Comparison of ENCODE assay signal across 22 cellular contexts in the genomic region with DNA sequence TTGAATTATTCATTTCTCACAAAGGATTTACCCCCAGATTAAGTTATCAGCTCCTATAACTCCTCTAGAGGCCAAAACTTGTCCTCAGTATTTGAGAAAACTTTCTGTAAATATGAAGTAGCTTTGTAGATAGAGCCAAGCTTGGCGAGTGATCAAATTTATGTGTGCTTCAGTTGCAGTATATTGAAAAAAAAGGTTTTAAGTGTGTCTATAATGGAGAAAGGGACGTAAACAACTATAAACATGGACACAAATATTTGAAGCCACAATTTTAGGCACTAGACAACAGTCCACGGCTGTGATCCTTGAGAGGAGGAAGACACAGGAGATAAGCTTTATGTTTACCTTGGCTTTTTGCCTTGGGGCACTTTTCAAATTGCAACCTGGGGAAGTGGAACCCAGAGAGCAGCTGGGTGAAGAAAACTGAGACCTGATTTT.
A peak's percentile ranks its signal among the peaks of the same experiment; 100 is the strongest.
DNase-seq lines count a peak whose midpoint lies in the region; ATAC-seq, FAIRE-seq and TF ChIP-seq lines count a peak whose summit lies in the region.
"Had no signal": no experiment of that assay in that cellular context is flagged by ENCODE, and none has a peak within 500 bp of the region (broad histone marks: within the 10 kb centered on the region; RNA-seq: fewer than 3 reads in every experiment).

No MANE protein-coding gene starts in this region.

- H3K27ac Mint-ChIP-seq in CD8-positive, alpha-beta T cell: no peak overlapping the region
- H3K27ac Mint-ChIP-seq: activated naive CD8-positive, alpha-beta T cell; stimulated activated naive CD8-positive, alpha-beta T cell treated with anti-CD3 and anti-CD28 coated beads, Interleukin-15, amount 100 ng/mL, for 72 hours had no signal

- intact Hi-C loops in prostate gland (cut with DNase I): no loop called here
- intact Hi-C loops in CD8-positive, alpha-beta T cell (cut with DNase I, micrococcal nuclease): no loop called here

- H3K36me3 Mint-ChIP-seq in CD8-positive, alpha-beta T cell: no peaks in the 10 kb centered on the region
- H3K36me3 Mint-ChIP-seq: activated naive CD8-positive, alpha-beta T cell had no signal

- no peaks in the 10 kb centered on the region for H3K27me3 Mint-ChIP-seq in CD8-positive, alpha-beta T cell (ENCODE audit: low read depth)
- H3K27me3 Mint-ChIP-seq: activated naive CD8-positive, alpha-beta T cell had no signal

- 15% methylated on average over 3 of the region's 3 CpGs for WGBS in A549 (ENCODE audit: missing lambda C conversion rate)
- WGBS in prostate gland: 29% methylated on average over 3 of the region's 3 CpGs

- H3K4me3 ChIP-seq in A549 (no peak overlapping the region), prostate gland (no peak overlapping the region)
- H3K4me3 ChIP-seq in CD8-positive, alpha-beta T cell (ENCODE audit: low read depth, low read length): no peak overlapping the region
- H3K4me3 ChIP-seq: upper lobe of right lung had no signal

- no peak for DNase-seq in A549 (ENCODE audit: low read depth in 1 of 2, low spot score in 1 of 2)
- DNase-seq in RPMI8226: peak; percentile 35
- DNase-seq in islet precursor cell: peak; percentile 60
- DNase-seq in prostate gland (ENCODE audit: low spot score): peak; percentile 28
- DNase-seq in CD8-positive, alpha-beta T cell: no peak
- no peak for DNase-seq in LoVo (ENCODE audit: low spot score)
- DNase-seq in COLO829 (ENCODE audit: low spot score): no peak
- DNase-seq: activated CD4-positive, alpha-beta T cell treated with anti-CD3 and anti-CD28 coated beads, Interleukin-2, amount 50 U/mL, for 1 hour; effector CD8-positive, alpha-beta T cell; foreskin fibroblast; left ventricle myocardium superior; NCI-H1105 treated with DMSO at 0.1 percent for 48 hours; NCI-H2029; NCI-H2227 treated with DMSO at 0.1 percent for 48 hours; NCI-H748 treated with DMSO at 0.1 percent for 48 hours; stimulated activated naive CD8-positive, alpha-beta T cell treated with anti-CD3 and anti-CD28 coated beads, Interleukin-15, amount 100 ng/mL, for 72 hours; upper lobe of right lung had no signal

- no peak for TF ChIP-seq RAD21 in A549 (conservative IDR thresholded peaks at IDR 0.05 in 1 of 2, IDR thresholded peaks at IDR 0.05 in 1 of 2)

- CTCF ChIA-PET in A549 (lab: Yijun Ruan, JAX): interaction anchor here (0.9 to 2.0 kb wide), 5 partner anchors 11 to 122 kb away, joined by 3 to 8 read pairs (median 4); no protein-coding TSS in a partner anchor
- CTCF ChIA-PET in CD8-positive, alpha-beta T cell (lab: Charles Lee): no interaction called here

- no peaks in the 10 kb centered on the region for H3K4me1 Mint-ChIP-seq in CD8-positive, alpha-beta T cell (ENCODE audit: low read depth)
- H3K4me1 Mint-ChIP-seq: stimulated activated naive CD8-positive, alpha-beta T cell treated with anti-CD3 and anti-CD28 coated beads, Interleukin-15, amount 100 ng/mL, for 72 hours had no signal

- no peaks in the 10 kb centered on the region for H3K27me3 ChIP-seq in prostate gland (replicated peaks; ENCODE audit: insufficient read depth)
- H3K27me3 ChIP-seq in CD8-positive, alpha-beta T cell (ENCODE audit: insufficient read depth, low read length): no peaks in the 10 kb centered on the region
- H3K27me3 ChIP-seq: upper lobe of right lung had no signal

- no peaks in the 10 kb centered on the region for H3K9me3 Mint-ChIP-seq in CD8-positive, alpha-beta T cell
- H3K9me3 Mint-ChIP-seq: stimulated activated naive CD8-positive, alpha-beta T cell treated with anti-CD3 and anti-CD28 coated beads, Interleukin-15, amount 100 ng/mL, for 72 hours had no signal

- POLR2A ChIA-PET in A549 (lab: Yijun Ruan, JAX): no interaction called here
- POLR2A ChIA-PET in CD8-positive, alpha-beta T cell (lab: Charles Lee): interaction anchor here (0.7 kb wide), 1 partner anchor 236 kb away, joined by 3 read pairs; no protein-coding TSS in a partner anchor

- peak overlapping the region; percentile 62 for H3K4me2 ChIP-seq in A549

- no peak for FAIRE-seq in A549 (lab: Jason Lieb, UNC)
- FAIRE-seq: H1 had no signal

- TF ChIP-seq CTCF in A549 (IDR thresholded peaks at IDR 0.05) (no peak), prostate gland (IDR thresholded peaks at IDR 0.05) (no peak)
- TF ChIP-seq CTCF in CD8-positive, alpha-beta T cell (IDR thresholded peaks at IDR 0.05): no peak

- no peaks in the 10 kb centered on the region for H3K9me3 ChIP-seq in A549
- no peaks in the 10 kb centered on the region for H3K9me3 ChIP-seq in prostate gland
- H3K9me3 ChIP-seq in CD8-positive, alpha-beta T cell (ENCODE audit: low read length): no peaks in the 10 kb centered on the region
- H3K9me3 ChIP-seq: upper lobe of right lung had no signal

- ATAC-seq in A549: no peak
- ATAC-seq in HG03095 (IDR thresholded peaks at IDR 0.05; ENCODE audit: unreplicated experiment): no peak
- ATAC-seq in CD8-positive, alpha-beta T cell: no peak
- ATAC-seq: left ventricle myocardium superior; SK-N-SH treated with all-trans-retinoic acid at 6 μM for 48 hours; stimulated activated naive CD8-positive, alpha-beta T cell treated with anti-CD3 and anti-CD28 coated beads, Interleukin-15, amount 100 ng/mL, for 72 hours; upper lobe of right lung had no signal

- H3K4me1 ChIP-seq in A549: peaks cover 28% of the 10 kb centered on the region
- H3K4me1 ChIP-seq in prostate gland (replicated peaks): no peaks in the 10 kb centered on the region
- no peaks in the 10 kb centered on the region for H3K4me1 ChIP-seq in CD8-positive, alpha-beta T cell (ENCODE audit: insufficient read depth, low read length)
- H3K4me1 ChIP-seq: parathyroid adenoma had no signal

- H3K27ac ChIP-seq in A549 (peak overlapping the region; percentile 28 to 42; a peak in 5 of 6 replicates), prostate gland (no peak overlapping the region)
- no peak overlapping the region for H3K27ac ChIP-seq in CD8-positive, alpha-beta T cell (ENCODE audit: low read depth, low read length)
- H3K27ac ChIP-seq: parathyroid adenoma, upper lobe of right lung had no signal

- no peak overlapping the region for H3K4me3 Mint-ChIP-seq in CD8-positive, alpha-beta T cell
- H3K4me3 Mint-ChIP-seq: activated naive CD8-positive, alpha-beta T cell; stimulated activated naive CD8-positive, alpha-beta T cell treated with anti-CD3 and anti-CD28 coated beads, Interleukin-15, amount 100 ng/mL, for 72 hours had no signal

- no peaks in the 10 kb centered on the region for H3K36me3 ChIP-seq in prostate gland
- no peaks in the 10 kb centered on the region for H3K36me3 ChIP-seq in CD8-positive, alpha-beta T cell (ENCODE audit: insufficient read depth, low read length)
- H3K36me3 ChIP-seq: upper lobe of right lung had no signal

- TF ChIP-seq POLR2A in A549 (IDR thresholded peaks at IDR 0.05; ENCODE audit: low read length): no peak
- no peak for TF ChIP-seq POLR2A in prostate gland (IDR thresholded peaks at IDR 0.05)

- no peak for TF ChIP-seq EP300 in A549 (IDR thresholded peaks at IDR 0.05)

TF ChIP-seq in A549, 52 proteins besides CTCF, POLR2A, EP300 and RAD21:
- TF ChIP-seq CHD4 (IDR thresholded peaks at IDR 0.05; ENCODE audit: borderline replicate concordance) (no peak), USF2 (IDR thresholded peaks at IDR 0.05) (no peak), HES2 (IDR thresholded peaks at IDR 0.05) (no peak), FOSB (CRISPR knock-in tag; IDR thresholded peaks at IDR 0.05) (no peak), KDM1A (IDR thresholded peaks at IDR 0.05; ENCODE audit: low read depth) (no peak), GATA3 (IDR thresholded peaks at IDR 0.05; ENCODE audit: borderline replicate concordance) (no peak), NFE2L2 (conservative IDR thresholded peaks at IDR 0.05; ENCODE audit: low read length) (no peak), REST (IDR thresholded peaks at IDR 0.05) (no peak), SREBF2 (IDR thresholded peaks at IDR 0.05) (no peak)

Comparison
In these comparisons a context has a peak if more than half of its experiments do, and no peak if none do; other contexts are left out.
1. DNase-seq: peak in RPMI8226 (single experiment), islet precursor cell (single experiment) and prostate gland (single experiment); none in A549 (0 of 2), CD8-positive, alpha-beta T cell (0 of 7), LoVo (single experiment) and COLO829 (single experiment).
2. H3K27ac ChIP-seq: peak in A549 (2 of 2); none in prostate gland (0 of 2) and CD8-positive, alpha-beta T cell (single experiment).